1 cellular context compared by ENCODE assay signal in the genomic region with DNA sequence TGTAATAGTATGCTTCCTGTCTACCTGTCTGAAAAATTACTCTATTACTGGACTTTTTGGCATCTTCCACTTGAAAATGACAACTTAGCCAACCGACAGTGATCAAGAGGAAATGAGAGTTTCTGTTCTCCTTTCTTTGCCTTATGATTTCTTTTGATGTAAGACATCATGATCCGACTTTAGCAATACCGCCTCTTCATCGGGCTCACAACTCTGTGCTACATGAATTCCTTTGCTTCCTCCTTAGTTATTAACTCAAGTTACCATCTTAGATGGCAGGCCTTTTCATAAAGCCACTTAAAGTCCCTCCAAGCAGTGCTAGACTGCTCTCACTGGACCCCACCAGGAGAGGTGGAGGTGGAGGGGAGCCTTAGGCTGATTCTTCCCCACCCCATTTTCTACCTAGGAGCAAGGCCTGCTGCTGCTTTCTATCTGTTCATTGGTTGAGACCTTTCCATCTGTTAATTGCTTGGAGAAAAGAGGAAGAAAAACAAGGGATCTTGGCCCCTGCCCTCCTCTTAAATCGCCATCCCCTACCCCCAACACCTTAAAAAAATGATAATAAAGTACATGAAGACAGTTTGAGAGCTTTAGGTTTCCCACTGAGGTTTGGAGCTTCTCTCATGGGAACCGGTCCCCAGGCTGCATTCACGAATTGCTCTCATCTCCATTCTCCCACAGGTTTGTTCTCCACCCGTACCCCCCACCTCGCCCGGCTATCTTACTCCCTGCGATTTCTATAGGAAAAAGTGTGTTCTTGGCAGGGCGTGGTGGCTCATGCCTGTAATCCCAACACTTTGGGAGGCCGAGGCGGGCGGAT.
TF ChIP-seq lines count a peak whose summit lies in the region.

No MANE protein-coding gene starts in this region.

TF ChIP-seq in SK-N-SH, 30 proteins besides CTCF, POLR2A, EP300 and RAD21:
- TF ChIP-seq IRF3 (IDR thresholded peaks at IDR 0.05; ENCODE audit: low read depth, low read length), result no peak
- TF ChIP-seq FOXJ3 (CRISPR knock-in tag; IDR thresholded peaks at IDR 0.05), result no peak
- TF ChIP-seq EZH2phosphoT487 (IDR thresholded peaks at IDR 0.05; ENCODE audit: borderline replicate concordance, low read depth), result no peak
- no peak for TF ChIP-seq GABPA (IDR thresholded peaks at IDR 0.05; ENCODE audit: low read depth)
- no peak for TF ChIP-seq ELF1 (IDR thresholded peaks at IDR 0.05)
